16 cellular contexts compared by ENCODE assay signal in genomic region chr20:61186771-61187170, GRCh38.
A peak's percentile ranks its signal among the peaks of the same experiment; 100 is the strongest.
DNase-seq lines count a peak whose midpoint lies in the region; ATAC-seq, FAIRE-seq and TF ChIP-seq lines count a peak whose summit lies in the region.
"Had no signal": no experiment of that assay in that cellular context is flagged by ENCODE, and none has a peak within 500 bp of the region (broad histone marks: within the 10 kb centered on the region; RNA-seq: fewer than 3 reads in every experiment).

No MANE protein-coding gene starts in this region.

- no peak overlapping the region for H2AK5ac ChIP-seq in H9 (ENCODE audit: insufficient read length, low read length)

- ATAC-seq in A549 (peak in 1 of 2 experiments; percentile 7; a peak in 2 of 6 replicates), RWPE2 (ENCODE audit: low read depth) (no peak)
- ATAC-seq: right cardiac atrium had no signal

- no peak for DNase-seq in A549 (ENCODE audit: low read depth in 1 of 2, low spot score in 1 of 2)
- no peak for DNase-seq in AG04450 (ENCODE audit: low read depth, low spot score)
- no peak for DNase-seq in RWPE2 (ENCODE audit: low spot score)
- DNase-seq in fibroblast of pulmonary artery (ENCODE audit: low read depth) = peak; percentile 33
- no peak for DNase-seq in H9
- DNase-seq in RWPE1 (ENCODE audit: low spot score) = no peak
- no peak for DNase-seq in CD14-positive monocyte (ENCODE audit: low spot score)
- DNase-seq: activated CD4-positive, alpha-beta T cell treated with anti-CD3 and anti-CD28 coated beads, Interleukin-2, amount 50 U/mL, for 48 hours; CD4-positive, alpha-beta T cell; NCI-H69; right cardiac atrium; RPMI8226; stimulated activated CD4-positive, alpha-beta T cell treated with anti-CD3 and anti-CD28 coated beads, Interleukin-4, amount 100 ng/mL, for 1 hour; thyroid gland had no signal

- TF ChIP-seq CTCF in A549 (IDR thresholded peaks at IDR 0.05) (no peak), AG04450 (IDR thresholded peaks at IDR 0.05; ENCODE audit: low read depth, low read length) (no peak), RWPE2 (IDR thresholded peaks at IDR 0.05; ENCODE audit: poor library complexity, severe bottlenecking) (no peak), fibroblast of pulmonary artery (IDR thresholded peaks at IDR 0.05; ENCODE audit: low read length, missing control alignments) (no peak), H9 (conservative IDR thresholded peaks at IDR 0.05) (no peak), RWPE1 (conservative IDR thresholded peaks at IDR 0.05; ENCODE audit: low read depth) (no peak), CD14-positive monocyte (IDR thresholded peaks at IDR 0.05) (no peak)

- H3K9me3 ChIP-seq in A549 (no peaks in the 10 kb centered on the region), AG04450 (ENCODE audit: control insufficient read depth, insufficient read depth, low read length) (peaks cover 6% of the 10 kb centered on the region), RWPE2 (ENCODE audit: severe bottlenecking) (no peaks in the 10 kb centered on the region), H9 (ENCODE audit: control insufficient read depth, low read depth, low read length) (no peaks in the 10 kb centered on the region)
- H3K9me3 ChIP-seq: esophagus muscularis mucosa, thyroid gland had no signal

- H3K4me1 Mint-ChIP-seq in H9 (peaks cover 4 to 16% of the 10 kb centered on the region in 2 experiments), CD14-positive monocyte (no peaks in the 10 kb centered on the region)
- H3K4me1 Mint-ChIP-seq: nephron had no signal

- no peaks in the 10 kb centered on the region for H3K27me3 ChIP-seq in AG04450 (ENCODE audit: control insufficient read depth, insufficient read depth, low read length)
- H3K27me3 ChIP-seq in RWPE2 (ENCODE audit: insufficient read depth, poor library complexity, severe bottlenecking) = no peaks in the 10 kb centered on the region
- peaks cover 2% of the 10 kb centered on the region; the same call in 1 of the 2 replicates for H3K27me3 ChIP-seq in H9 (ENCODE audit: insufficient read depth, low read length)
- H3K27me3 ChIP-seq: thyroid gland had no signal

- no peaks in the 10 kb centered on the region for H3K79me2 ChIP-seq in H9 (ENCODE audit: insufficient read depth, low read length)

- no peak overlapping the region for H3K27ac Mint-ChIP-seq in H9
- H3K27ac Mint-ChIP-seq in CD14-positive monocyte = no peak overlapping the region
- H3K27ac Mint-ChIP-seq: CD4-positive, alpha-beta T cell; nephron had no signal

- no peak for FAIRE-seq in A549 (lab: Jason Lieb, UNC)

- H2BK12ac ChIP-seq in H9 (ENCODE audit: insufficient read length, low read depth, low read length) = no peak overlapping the region

- H3K27me3 Mint-ChIP-seq in H9 (ENCODE audit: low read depth) (peaks cover 35% of the 10 kb centered on the region), CD14-positive monocyte (ENCODE audit: low read depth in 3 of 3) (peaks cover 0 to 4% (median 3%) of the 10 kb centered on the region in 3 donors)
- H3K27me3 Mint-ChIP-seq: CD4-positive, alpha-beta T cell had no signal

- H4K8ac ChIP-seq in H9 (replicated peaks; ENCODE audit: insufficient read length, low read depth, low read length) = no peak overlapping the region

- no peak overlapping the region for H3K56ac ChIP-seq in H9 (ENCODE audit: insufficient read length, low read depth, low read length)

- H2BK20ac ChIP-seq in H9 (ENCODE audit: low read depth, low read length, poor library complexity, severe bottlenecking) = no peak overlapping the region

- no peak overlapping the region for H2BK120ac ChIP-seq in H9 (ENCODE audit: low read depth, low read length, poor library complexity, severe bottlenecking)

- H3K18ac ChIP-seq in H9 (ENCODE audit: insufficient read length, low read depth, low read length) = no peak overlapping the region

- H3K27ac ChIP-seq in A549 (peak overlapping the region; percentile 81 to 87), AG04450 (ENCODE audit: low read depth, low read length) (peak overlapping the region; percentile 49), RWPE2 (ENCODE audit: poor library complexity, severe bottlenecking) (peak overlapping the region; percentile 99), H9 (ENCODE audit: insufficient read length, low read depth, low read length) (no peak overlapping the region), RWPE1 (no peak overlapping the region)
- H3K27ac ChIP-seq: esophagus muscularis mucosa, thyroid gland had no signal

- WGBS in A549 (ENCODE audit: missing lambda C conversion rate) = 67% methylated on average over 4 of the region's 4 CpGs
- no CpG with 5 or more reads among the region's 4 CpGs for WGBS in H9 (ENCODE audit: extremely low coverage, insufficient read length, low lambda C conversion rate)

- H3T11ph ChIP-seq in H9 (ENCODE audit: low read length) = no peak overlapping the region

- H4K20me1 ChIP-seq in H9 (ENCODE audit: control insufficient read depth, insufficient read depth, insufficient read length) = peaks cover 5% of the 10 kb centered on the region

- no peak for TF ChIP-seq RAD21 in A549 (conservative IDR thresholded peaks at IDR 0.05 in 1 of 2, IDR thresholded peaks at IDR 0.05 in 1 of 2)

- no peaks in the 10 kb centered on the region for H3K23me2 ChIP-seq in H9 (ENCODE audit: insufficient read length, low read depth, low read length, poor library complexity, severe bottlenecking)

- CTCF ChIA-PET in A549 (lab: Yijun Ruan, JAX) (interaction anchor here (0.7 to 3.8 kb wide), 6 partner anchors 19 to 69 kb away, joined by 3 to 17 read pairs (median 8); partner anchors contain the start of gene CDH4), AG04450 (lab: Charles Lee) (interaction anchor here (0.7 to 3.3 kb wide), 5 partner anchors 27 to 1166 kb away, joined by 3 to 15 read pairs (median 3); no protein-coding TSS in a partner anchor), RWPE1 (lab: Yijun Ruan, JAX) (interaction anchor here (2.4 kb wide), 1 partner anchor 42 kb away, joined by 5 read pairs; no protein-coding TSS in a partner anchor)

- no peak overlapping the region for H3K4me3 ChIP-seq in A549
- H3K4me3 ChIP-seq in AG04450 (ENCODE audit: low read depth, low read length) = no peak overlapping the region
- no peak overlapping the region for H3K4me3 ChIP-seq in RWPE2 (ENCODE audit: severe bottlenecking)
- no peak overlapping the region for H3K4me3 ChIP-seq in fibroblast of pulmonary artery (replicated peaks; ENCODE audit: low read depth, low read length)
- H3K4me3 ChIP-seq: esophagus muscularis mucosa, thyroid gland had no signal

- no peak overlapping the region for H4K5ac ChIP-seq in H9 (ENCODE audit: insufficient read length, low read depth, low read length)

- H3K36me3 Mint-ChIP-seq in H9 (ENCODE audit: insufficient read depth in 1 of 3, low read depth in 3 of 3) (no peaks in the 10 kb centered on the region), CD14-positive monocyte (no peaks in the 10 kb centered on the region)

- no peak overlapping the region for H2BK5ac ChIP-seq in H9 (ENCODE audit: insufficient read length, low read length)

- H3K9me3 Mint-ChIP-seq in H9 (no peaks in the 10 kb centered on the region), CD14-positive monocyte (peaks cover 0 to 2% (median 0%) of the 10 kb centered on the region in 7 donors)
- H3K9me3 Mint-ChIP-seq: CD4-positive, alpha-beta T cell; nephron had no signal

- peaks cover 45% of the 10 kb centered on the region for H3K4me1 ChIP-seq in A549
- peaks cover 45% of the 10 kb centered on the region for H3K4me1 ChIP-seq in RWPE2 (ENCODE audit: insufficient read depth, poor library complexity, severe bottlenecking)
- H3K4me1 ChIP-seq in H9 (ENCODE audit: insufficient read depth, low read length) = no peaks in the 10 kb centered on the region
- H3K4me1 ChIP-seq: thyroid gland had no signal

- H3K79me1 ChIP-seq in H9 (ENCODE audit: insufficient read depth, low read depth, low read length, poor library complexity, severe bottlenecking) = no peaks in the 10 kb centered on the region

- no peaks in the 10 kb centered on the region for H3K36me3 ChIP-seq in RWPE2 (ENCODE audit: low read depth)
- H3K36me3 ChIP-seq: esophagus muscularis mucosa, thyroid gland had no signal

- no peak overlapping the region for H2BK15ac ChIP-seq in H9 (ENCODE audit: low read depth, low read length)

- no peak overlapping the region for H3K9ac ChIP-seq in H9 (ENCODE audit: extremely low read depth, insufficient read length, low read length)

- intact Hi-C loops in CD14-positive monocyte (cut with micrococcal nuclease) = no loop called here

- TF ChIP-seq POLR2A in A549 (IDR thresholded peaks at IDR 0.05; ENCODE audit: low read length) = no peak

- no peak overlapping the region for H4K91ac ChIP-seq in H9 (ENCODE audit: insufficient read length, low read depth, low read length)

- no peak overlapping the region for H3K4ac ChIP-seq in H9 (ENCODE audit: low read depth, low read length)

- TF ChIP-seq EP300 in A549 (IDR thresholded peaks at IDR 0.05) = no peak

- no peak overlapping the region for H3K14ac ChIP-seq in H9 (ENCODE audit: insufficient read depth, low read length)

- H2AFZ ChIP-seq in H9 (ENCODE audit: low read length) = no peak overlapping the region

- H3K23ac ChIP-seq in H9 (ENCODE audit: insufficient read length, low read depth, low read length) = no peak overlapping the region

- H3K4me3 Mint-ChIP-seq in H9 (no peak overlapping the region), CD14-positive monocyte (no peak overlapping the region)
- H3K4me3 Mint-ChIP-seq: CD4-positive, alpha-beta T cell; nephron had no signal

- H3K4me2 ChIP-seq in A549 (peak overlapping the region; percentile 81), H9 (ENCODE audit: insufficient read depth, insufficient read length, low read length) (no peak overlapping the region)

- POLR2A ChIA-PET in A549 (lab: Yijun Ruan, JAX) (interaction anchor here (1.0 to 1.9 kb wide), 3 partner anchors 65 to 72 kb away, joined by 3 to 20 read pairs (median 7); partner anchors contain the start of gene CDH4), AG04450 (lab: Yijun Ruan, JAX) (interaction anchor here (0.5 to 2.4 kb wide), 5 partner anchors 23 to 74 kb away, joined by 3 to 16 read pairs (median 6); no protein-coding TSS in a partner anchor), RWPE1 (lab: Yijun Ruan, JAX; ENCODE audit: low non-redundant PET) (no interaction called here)

Comparison
In these comparisons a context has a peak if more than half of its experiments do, and no peak if none do; other contexts are left out.
1. H3K27ac ChIP-seq: peak in A549 (2 of 2), AG04450 (single experiment) and RWPE2 (single experiment); none in H9 (single experiment) and RWPE1 (single experiment).